In genomic region chr17:56912105-56912999, GRCh38 we compare ENCODE assay signal across 8 cellular contexts. TPM values are rescaled to one million over a fixed set of nuclear protein-coding genes. Genes with fewer than 3 reads are reported as not detected.
DNase-seq lines count a peak whose midpoint lies in the region; ATAC-seq and TF ChIP-seq lines count a peak whose summit lies in the region.

No MANE protein-coding gene starts in this region.

- peak overlapping the region; percentile 95 for H3K4me3 Mint-ChIP-seq in stimulated activated naive CD8-positive, alpha-beta T cell treated with anti-CD3 and anti-CD28 coated beads, Interleukin-15, Interleukin-2, amounts not matched to agents 100 ng/mL and 50 ng/mL, for 24 hours

- no peak for DNase-seq in stimulated activated naive CD8-positive, alpha-beta T cell treated with anti-CD3 and anti-CD28 coated beads, Interleukin-15, Interleukin-2, amounts not matched to agents 100 U/mL and 50 U/mL, for 24 hours
- DNase-seq in body of pancreas = peak in 3 of 4 donors; percentile 31 to 54 (median 33)
- DNase-seq in lung (ENCODE audit: low spot score) = no peak
- peak; percentile 62 to 81 for DNase-seq in aorta
- no peak for DNase-seq in NCI-H1436 treated with DMSO at 0.1 percent for 48 hours (lab: John Stamatoyannopoulos, UW)

- peaks cover 41% of the 10 kb centered on the region for H3K36me3 Mint-ChIP-seq in stimulated activated naive CD8-positive, alpha-beta T cell treated with anti-CD3 and anti-CD28 coated beads, Interleukin-15, Interleukin-2, amounts not matched to agents 100 ng/mL and 50 ng/mL, for 24 hours (ENCODE audit: low read depth)

- peak overlapping the region; percentile 41 to 90 for H3K4me3 ChIP-seq in body of pancreas
- peak overlapping the region; percentile 82 for H3K4me3 ChIP-seq in lung
- peak overlapping the region in 1 of 2 donors; percentile 17 for H3K4me3 ChIP-seq in aorta (ENCODE audit: low read length in 2 of 2)

- ATAC-seq in stimulated activated naive CD8-positive, alpha-beta T cell treated with anti-CD3 and anti-CD28 coated beads, Interleukin-15, Interleukin-2, amounts not matched to agents 100 U/mL and 50 U/mL, for 24 hours = no peak
- ATAC-seq in body of pancreas = no peak
- no peak for ATAC-seq in lung (ENCODE audit: insufficient read depth, low FRiP score)
- no peak for ATAC-seq in aorta (ENCODE audit: low FRiP score)
- no peak for ATAC-seq in HG03469 (IDR thresholded peaks at IDR 0.05; ENCODE audit: unreplicated experiment)
- ATAC-seq in GM19452 (IDR thresholded peaks at IDR 0.05; ENCODE audit: unreplicated experiment) = no peak

- intact Hi-C loops in body of pancreas (cut with DNase I) = no loop called here
- intact Hi-C loops in aorta (cut with DNase I) = loop anchor here (5.0 kb wide), 2 partner anchors 50 to 80 kb away; partner anchors contain the start of genes C17orf67 (in 2 of the 2), DGKE (in 2 of the 2) and COIL (in 1 of the 2)

- H3K36me3 ChIP-seq in body of pancreas (replicated peaks in 1 of 2; ENCODE audit: insufficient read depth in 1 of 2, low read depth in 2 of 2) = peaks cover 0 to 1% of the 10 kb centered on the region in 2 donors
- H3K36me3 ChIP-seq in lung (ENCODE audit: control insufficient read depth in 2 of 2, insufficient read depth in 2 of 2, low read length in 2 of 2) = peaks cover 4 to 10% of the 10 kb centered on the region in 2 donors
- peaks cover 0 to 3% of the 10 kb centered on the region in 2 donors for H3K36me3 ChIP-seq in aorta (ENCODE audit: control insufficient read depth in 1 of 2, insufficient read depth in 2 of 2, low read length in 1 of 2)

- H3K27ac Mint-ChIP-seq in stimulated activated naive CD8-positive, alpha-beta T cell treated with anti-CD3 and anti-CD28 coated beads, Interleukin-15, Interleukin-2, amounts not matched to agents 100 ng/mL and 50 ng/mL, for 24 hours = peak overlapping the region; percentile 87

- no peaks in the 10 kb centered on the region for H3K9me3 ChIP-seq in body of pancreas
- H3K9me3 ChIP-seq in lung (ENCODE audit: control insufficient read depth in 2 of 2, insufficient read depth in 1 of 2, low read length in 1 of 2) = no peaks in the 10 kb centered on the region
- no peaks in the 10 kb centered on the region for H3K9me3 ChIP-seq in aorta (ENCODE audit: control insufficient read depth, low read length)

- peaks cover 78% of the 10 kb centered on the region for H3K4me1 Mint-ChIP-seq in stimulated activated naive CD8-positive, alpha-beta T cell treated with anti-CD3 and anti-CD28 coated beads, Interleukin-15, Interleukin-2, amounts not matched to agents 100 ng/mL and 50 ng/mL, for 24 hours (ENCODE audit: low read depth)

- H3K27me3 ChIP-seq in body of pancreas = no peaks in the 10 kb centered on the region
- H3K27me3 ChIP-seq in lung (ENCODE audit: control insufficient read depth, insufficient read depth) = no peaks in the 10 kb centered on the region
- H3K27me3 ChIP-seq in aorta (ENCODE audit: control insufficient read depth in 1 of 2, insufficient read depth in 2 of 2, low read length in 1 of 2) = no peaks in the 10 kb centered on the region

- H3K4me1 ChIP-seq in body of pancreas (peaks cover 58% of the 10 kb centered on the region), lung (ENCODE audit: control insufficient read depth in 2 of 2, insufficient read depth in 2 of 2, low read length in 2 of 2) (peaks cover 8 to 14% of the 10 kb centered on the region in 2 donors), aorta (ENCODE audit: control insufficient read depth in 1 of 2, insufficient read depth in 2 of 2, low read length in 2 of 2) (no peaks in the 10 kb centered on the region)

- TF ChIP-seq CTCF in body of pancreas (IDR thresholded peaks at IDR 0.05) (no peak), lung (IDR thresholded peaks at IDR 0.05; ENCODE audit: control extremely low read depth, extremely low read depth) (no peak)

- H3K27ac ChIP-seq in body of pancreas (peak overlapping the region in 2 of 4 donors; percentile 24 to 92), lung (ENCODE audit: low read depth in 1 of 2, low read length in 1 of 2) (peak overlapping the region in 1 of 2 donors; percentile 98), aorta (ENCODE audit: low read depth in 1 of 2, low read length in 2 of 2) (peak overlapping the region in 1 of 2 donors; percentile 2)

- 26% methylated on average over 20 to 21 of the region's 21 CpGs for WGBS in body of pancreas, 2 donors
- 23 to 41% methylated on average over 21 of the region's 21 CpGs for WGBS in lung, 2 donors
- 59 to 68% methylated on average over 21 of the region's 21 CpGs for WGBS in aorta, 2 donors

- peaks cover 2% of the 10 kb centered on the region for H3K9me3 Mint-ChIP-seq in stimulated activated naive CD8-positive, alpha-beta T cell treated with anti-CD3 and anti-CD28 coated beads, Interleukin-15, Interleukin-2, amounts not matched to agents 100 ng/mL and 50 ng/mL, for 24 hours

- no peaks in the 10 kb centered on the region for H3K27me3 Mint-ChIP-seq in stimulated activated naive CD8-positive, alpha-beta T cell treated with anti-CD3 and anti-CD28 coated beads, Interleukin-15, Interleukin-2, amounts not matched to agents 100 ng/mL and 50 ng/mL, for 24 hours

- TF ChIP-seq POLR2A in body of pancreas (IDR thresholded peaks at IDR 0.05) = no peak

RNA-seq across cellular contexts. Expression of gene TRIM25, which starts 1.5 kb away (rescaled TPM):
- total RNA-seq in body of pancreas (10 to 100 TPM; 13.5 to 21.8 TPM), lung (10 to 100 TPM; 36.2 to 88.7 TPM), aorta (10 to 100 TPM; 38.0 to 85.3 TPM)
- polyA plus RNA-seq in lung (10 to 100 TPM; 22.7 to 51.3 TPM), aorta (10 to 100 TPM in 1 of 2 donors, 1 to 10 TPM in 1; 7.4 to 12.9 TPM)

RNA-seq across cellular contexts. Expression of gene COIL, which starts 48.5 kb away (rescaled TPM):
- total RNA-seq in body of pancreas = 1 to 10 TPM; 4.6 to 7.8 TPM
- total RNA-seq in lung = 10 to 100 TPM in 1 of 2 donors, 1 to 10 TPM in 1; 9.9 to 21.4 TPM
- 1 to 10 TPM; 7.2 to 9.5 TPM for polyA plus RNA-seq in lung
- total RNA-seq in aorta = 10 to 100 TPM; 10.8 to 12.0 TPM
- polyA plus RNA-seq in aorta = 1 to 10 TPM; 7.4 to 9.0 TPM

Comparison
In these comparisons a context has a peak if more than half of its experiments do, and no peak if none do; other contexts are left out.
1. DNase-seq: peak in body of pancreas (3 of 4) and aorta (2 of 2); none in stimulated activated naive CD8-positive, alpha-beta T cell treated with anti-CD3 and anti-CD28 coated beads, Interleukin-15, Interleukin-2, amounts not matched to agents 100 U/mL and 50 U/mL, for 24 hours (single experiment), lung (single experiment) and NCI-H1436 treated with DMSO at 0.1 percent for 48 hours (single experiment).